ENCODE assay signal across 8 cellular contexts in genomic region chr19:34403784-34404108, GRCh38. TPM values are rescaled to one million over a fixed set of nuclear protein-coding genes. Genes with fewer than 3 reads are reported as not detected.
DNase-seq lines count a peak whose midpoint lies in the region; ATAC-seq, FAIRE-seq and TF ChIP-seq lines count a peak whose summit lies in the region.

No MANE protein-coding gene starts in this region.

- POLR2A ChIA-PET in endothelial cell of umbilical vein (lab: Charles Lee) = no interaction called here

- no peak for TF ChIP-seq POLR2A in endothelial cell of umbilical vein (IDR thresholded peaks at IDR 0.05; ENCODE audit: low read depth, low read length)

- H3K79me2 ChIP-seq in endothelial cell of umbilical vein (ENCODE audit: control insufficient read depth, insufficient read depth, low read length) = peaks cover 14% of the 10 kb centered on the region

- H3K36me3 ChIP-seq in KOPT-K1 (ENCODE audit: insufficient read depth, low read length) (peaks cover 55% of the 10 kb centered on the region), endothelial cell of umbilical vein (ENCODE audit: control insufficient read depth in 2 of 2, extremely low read depth in 1 of 2, insufficient read depth in 2 of 2, low read length in 2 of 2) (peaks cover 3 to 11% of the 10 kb centered on the region in 2 experiments), rectal smooth muscle tissue (ENCODE audit: control insufficient read depth, insufficient read depth, low read length) (peaks cover 13% of the 10 kb centered on the region)

- no TSS peak for BruUV-seq in endothelial cell of umbilical vein (replicated peaks; lab: Mats Ljungman, UMichigan)

- intact Hi-C loops in endothelial cell of umbilical vein (cut with micrococcal nuclease) = loop anchor here (1.0 kb wide), 1 partner anchor 25 kb away; the partner anchor contains the start of gene UBA2

- dilution Hi-C loops in endothelial cell of umbilical vein (cut with MboI; ENCODE audit: extremely low pct_ligation_motif_present, low sequenced_read_pairs) = no loop called here

- CTCF ChIA-PET in endothelial cell of umbilical vein (lab: Charles Lee) = no interaction called here

- H3K4me1 ChIP-seq in endothelial cell of umbilical vein (ENCODE audit: control insufficient read depth, extremely low read depth, insufficient read depth, low read length) (peaks cover 7% of the 10 kb centered on the region), rectal smooth muscle tissue (ENCODE audit: control insufficient read depth, insufficient read depth, low read length) (peaks cover 3% of the 10 kb centered on the region)

- no peaks in the 10 kb centered on the region for H3K9me3 ChIP-seq in KOPT-K1 (ENCODE audit: insufficient read depth, low read length, poor library complexity, severe bottlenecking)
- no peaks in the 10 kb centered on the region for H3K9me3 ChIP-seq in endothelial cell of umbilical vein (replicated peaks; ENCODE audit: control insufficient read depth, insufficient read depth, low read length)

- H3K27ac ChIP-seq in KOPT-K1 (ENCODE audit: low read depth, low read length, poor library complexity, severe bottlenecking) = peak overlapping the region; percentile 53
- H3K27ac ChIP-seq in endothelial cell of umbilical vein (ENCODE audit: insufficient read depth, low read depth, low read length) = peak overlapping the region; percentile 69
- H3K27ac ChIP-seq in rectal smooth muscle tissue (ENCODE audit: low read depth, low read length) = no peak overlapping the region

- ATAC-seq in GM19023 (IDR thresholded peaks at IDR 0.05; ENCODE audit: unreplicated experiment) (peak; percentile 7), HG03097 (IDR thresholded peaks at IDR 0.05; ENCODE audit: low FRiP score, unreplicated experiment) (no peak)

- no peaks in the 10 kb centered on the region for H3K9me1 ChIP-seq in endothelial cell of umbilical vein (replicated peaks; ENCODE audit: control insufficient read depth, extremely low read depth, insufficient read depth, low read length)

- H4K20me1 ChIP-seq in endothelial cell of umbilical vein (replicated peaks; ENCODE audit: control insufficient read depth, extremely low read depth, insufficient read depth, low read length) = no peaks in the 10 kb centered on the region

- H2AFZ ChIP-seq in endothelial cell of umbilical vein (ENCODE audit: low read depth, low read length) = peak overlapping the region; percentile 100

- no peak for TF ChIP-seq CTCF in endothelial cell of umbilical vein (IDR thresholded peaks at IDR 0.05; ENCODE audit: extremely low read depth in 1 of 2, insufficient read depth in 1 of 2, low read depth in 1 of 2, low read length in 2 of 2)

- no peaks in the 10 kb centered on the region for H3K27me3 ChIP-seq in endothelial cell of umbilical vein (ENCODE audit: control insufficient read depth in 2 of 2, insufficient read depth in 2 of 2, low read length in 2 of 2)
- no peaks in the 10 kb centered on the region for H3K27me3 ChIP-seq in rectal smooth muscle tissue (ENCODE audit: control insufficient read depth, insufficient read depth, low read length)

- H3K9ac ChIP-seq in endothelial cell of umbilical vein (replicated peaks; ENCODE audit: extremely low read depth, insufficient read depth, low read length) (peak overlapping the region; percentile 70), rectal smooth muscle tissue (ENCODE audit: low read length) (no peak overlapping the region)

- H3K4me3 ChIP-seq in endothelial cell of umbilical vein (replicated peaks in 1 of 3; ENCODE audit: insufficient read depth in 1 of 3, low read depth in 1 of 3, low read length in 3 of 3) = peak overlapping the region; percentile 60 to 79 (median 75)
- peak overlapping the region; percentile 96 for H3K4me3 ChIP-seq in rectal smooth muscle tissue (ENCODE audit: low read length)

- DNase-seq in endothelial cell of umbilical vein (ENCODE audit: low read depth, low spot score) (no peak), SIG-M5 (lab: John Stamatoyannopoulos, UW) (no peak), mucosa of gallbladder (ENCODE audit: low spot score) (no peak)
- DNase-seq in activated CD8-positive, alpha-beta memory T cell treated with anti-CD3 and anti-CD28 coated beads, Interleukin-2, amount 50 U/mL, for 48 hours = no peak

- FAIRE-seq in endothelial cell of umbilical vein (lab: Jason Lieb, UNC) = no peak

- peak overlapping the region; percentile 93 for H3K4me2 ChIP-seq in endothelial cell of umbilical vein (ENCODE audit: insufficient read depth, low read length)

TF ChIP-seq in endothelial cell of umbilical vein, 7 proteins besides CTCF, POLR2A, EP300 and RAD21:
- TF ChIP-seq JUN (IDR thresholded peaks at IDR 0.05; ENCODE audit: borderline replicate concordance, insufficient read depth, insufficient read length, low read depth) (no peak), GATA2 (IDR thresholded peaks at IDR 0.05; ENCODE audit: insufficient read depth, insufficient read length, low read depth, low read length) (no peak), MYC (IDR thresholded peaks at IDR 0.05; ENCODE audit: low read depth, low read length) (no peak), POLR2AphosphoS5 (IDR thresholded peaks at IDR 0.05; ENCODE audit: insufficient read depth, low read depth, low read length) (no peak), EZH2 (IDR thresholded peaks at IDR 0.05; ENCODE audit: borderline replicate concordance, low read depth, low read length, severe bottlenecking) (no peak), MAX (IDR thresholded peaks at IDR 0.05; ENCODE audit: insufficient read depth, insufficient read length) (no peak), FOS (IDR thresholded peaks at IDR 0.05; ENCODE audit: borderline replicate concordance, insufficient read depth, low read length) (no peak)

RNA-seq across cellular contexts. Expression of gene PDCD2L, which starts 0.5 kb away (rescaled TPM):
- 12.4 and 12.9 TPM in 2 replicates for total RNA-seq in endothelial cell of umbilical vein
- polyA plus RNA-seq in endothelial cell of umbilical vein = 20.3 and 24.9 TPM in 2 replicates
- 19.2 and 19.6 TPM in 2 replicates for polyA plus RNA-seq in endothelial cell of umbilical vein (2011; cell fraction: cytosol; rRNA removed)
- 9.0 and 11.1 TPM in 2 replicates for polyA plus RNA-seq in endothelial cell of umbilical vein (2011; cell fraction: nucleus; rRNA removed)
- polyA plus RNA-seq in endothelial cell of umbilical vein (2012) = 18.4 and 21.4 TPM in 2 replicates
- 22.9 and 23.2 TPM in 2 replicates for polyA minus RNA-seq in endothelial cell of umbilical vein
- 5.9 TPM for polyA minus RNA-seq in endothelial cell of umbilical vein (2011; cell fraction: cytosol; rRNA and poly(A)+ RNA removed)
- 3.1 and 5.6 TPM in 2 replicates for polyA minus RNA-seq in endothelial cell of umbilical vein (2011; cell fraction: nucleus; rRNA and poly(A)+ RNA removed)
- total RNA-seq in mucosa of gallbladder = 5.7 TPM

RNA-seq across cellular contexts. Expression of gene UBA2, which starts 24.4 kb away (rescaled TPM):
- total RNA-seq in endothelial cell of umbilical vein (89.2 and 91.9 TPM in 2 replicates), mucosa of gallbladder (55.4 TPM)
- 52.0 and 55.0 TPM in 2 replicates for polyA plus RNA-seq in endothelial cell of umbilical vein
- polyA plus RNA-seq in endothelial cell of umbilical vein (2011; cell fraction: cytosol; rRNA removed) = 75.2 and 99.6 TPM in 2 replicates
- 64.5 and 65.2 TPM in 2 replicates for polyA plus RNA-seq in endothelial cell of umbilical vein (2011; cell fraction: nucleus; rRNA removed)
- polyA plus RNA-seq in endothelial cell of umbilical vein (2012) = 102 and 120 TPM in 2 replicates
- 159 and 176 TPM in 2 replicates for polyA minus RNA-seq in endothelial cell of umbilical vein
- polyA minus RNA-seq in endothelial cell of umbilical vein (2011; cell fraction: cytosol; rRNA and poly(A)+ RNA removed) = 80.3 TPM
- polyA minus RNA-seq in endothelial cell of umbilical vein (2011; cell fraction: nucleus; rRNA and poly(A)+ RNA removed) = 38.4 and 54.0 TPM in 2 replicates

RNA-seq across cellular contexts. Expression of gene GPI, which starts 38.8 kb away (rescaled TPM):
- 245 and 273 TPM in 2 replicates for total RNA-seq in endothelial cell of umbilical vein
- polyA plus RNA-seq in endothelial cell of umbilical vein = 110 and 131 TPM in 2 replicates
- polyA plus RNA-seq in endothelial cell of umbilical vein (2011; cell fraction: cytosol; rRNA removed) = 137 and 144 TPM in 2 replicates
- 112 and 115 TPM in 2 replicates for polyA plus RNA-seq in endothelial cell of umbilical vein (2011; cell fraction: nucleus; rRNA removed)
- polyA plus RNA-seq in endothelial cell of umbilical vein (2012) = 238 and 247 TPM in 2 replicates
- 204 and 222 TPM in 2 replicates for polyA minus RNA-seq in endothelial cell of umbilical vein
- 198 TPM for polyA minus RNA-seq in endothelial cell of umbilical vein (2011; cell fraction: cytosol; rRNA and poly(A)+ RNA removed)
- polyA minus RNA-seq in endothelial cell of umbilical vein (2011; cell fraction: nucleus; rRNA and poly(A)+ RNA removed) = 64.3 and 74.5 TPM in 2 replicates
- 406 TPM for total RNA-seq in mucosa of gallbladder
